Comparison of ENCODE assay signal across 10 cellular contexts in genomic region chr4:76987153-76987562, GRCh38. TPM values are rescaled to one million over a fixed set of nuclear protein-coding genes. Genes with fewer than 3 reads are reported as not detected.
DNase-seq lines count a peak whose midpoint lies in the region; ATAC-seq and TF ChIP-seq lines count a peak whose summit lies in the region.
"Had no signal": no experiment of that assay in that cellular context is flagged by ENCODE, and none has a peak within 500 bp of the region (broad histone marks: within the 10 kb centered on the region; RNA-seq: fewer than 3 reads in every experiment).

No MANE protein-coding gene starts in this region.

- DNase-seq in activated naive CD8-positive, alpha-beta T cell treated with anti-CD3 and anti-CD28 coated beads, Interleukin-2, amount 50 U/mL, for 24 hours: no peak
- DNase-seq in activated naive CD8-positive, alpha-beta T cell treated with anti-CD3 and anti-CD28 coated beads for 36 hours: no peak
- DNase-seq in body of pancreas (peak; percentile 22 to 56 (median 48)), immature natural killer cell (no peak), transverse colon (no peak), T-helper 1 cell (no peak), NAMALWA (ENCODE audit: low spot score) (no peak), posterior vena cava (ENCODE audit: low spot score) (no peak)
- DNase-seq: activated naive CD4-positive, alpha-beta T cell; T1000 had no signal

- H3K36me3 ChIP-seq in body of pancreas (replicated peaks in 1 of 2; ENCODE audit: insufficient read depth in 1 of 2, low read depth in 2 of 2) (no peaks in the 10 kb centered on the region), transverse colon (no peaks in the 10 kb centered on the region)

- no peak overlapping the region for H3K4me3 ChIP-seq in body of pancreas
- no peak overlapping the region for H3K4me3 ChIP-seq in transverse colon

- peaks cover 5% of the 10 kb centered on the region for H3K9me3 Mint-ChIP-seq in activated naive CD8-positive, alpha-beta T cell treated with anti-CD3 and anti-CD28 coated beads, Interleukin-2, amount 50 U/mL, for 24 hours
- peaks cover 9% of the 10 kb centered on the region for H3K9me3 Mint-ChIP-seq in activated naive CD8-positive, alpha-beta T cell treated with anti-CD3 and anti-CD28 coated beads for 36 hours
- H3K9me3 Mint-ChIP-seq in immature natural killer cell: no peaks in the 10 kb centered on the region

- H3K9me3 ChIP-seq in body of pancreas (no peaks in the 10 kb centered on the region), transverse colon (no peaks in the 10 kb centered on the region)

- H3K27ac Mint-ChIP-seq in activated naive CD8-positive, alpha-beta T cell treated with anti-CD3 and anti-CD28 coated beads, Interleukin-2, amount 50 U/mL, for 24 hours: peak overlapping the region; percentile 4
- no peak overlapping the region for H3K27ac Mint-ChIP-seq in activated naive CD8-positive, alpha-beta T cell treated with anti-CD3 and anti-CD28 coated beads for 36 hours
- H3K27ac Mint-ChIP-seq in immature natural killer cell: peak overlapping the region in 5 of 6 donors; percentile 8 to 83 (median 26)

- H3K4me1 ChIP-seq in body of pancreas: peaks cover 37% of the 10 kb centered on the region
- H3K4me1 ChIP-seq in transverse colon: peaks cover 27 to 69% (median 31%) of the 10 kb centered on the region in 4 donors

- H3K4me3 Mint-ChIP-seq in activated naive CD8-positive, alpha-beta T cell treated with anti-CD3 and anti-CD28 coated beads, Interleukin-2, amount 50 U/mL, for 24 hours: no peak overlapping the region
- H3K4me3 Mint-ChIP-seq in activated naive CD8-positive, alpha-beta T cell treated with anti-CD3 and anti-CD28 coated beads for 36 hours: no peak overlapping the region
- H3K4me3 Mint-ChIP-seq in immature natural killer cell: no peak overlapping the region

- H3K27me3 Mint-ChIP-seq in activated naive CD8-positive, alpha-beta T cell treated with anti-CD3 and anti-CD28 coated beads, Interleukin-2, amount 50 U/mL, for 24 hours: no peaks in the 10 kb centered on the region
- no peaks in the 10 kb centered on the region for H3K27me3 Mint-ChIP-seq in activated naive CD8-positive, alpha-beta T cell treated with anti-CD3 and anti-CD28 coated beads for 36 hours
- peaks cover 0 to 8% (median 2%) of the 10 kb centered on the region in 3 donors for H3K27me3 Mint-ChIP-seq in immature natural killer cell (ENCODE audit: low read depth in 3 of 3)

- in situ Hi-C loops in transverse colon (cut with MboI; ENCODE audit: low pct_ligation_motif_present in 1 of 4, low pct_unique_long_range_greater_than_20kb in 1 of 4, low sequenced_read_pairs in 3 of 4): no loop called here

- no peak for TF ChIP-seq POLR2A in body of pancreas (IDR thresholded peaks at IDR 0.05)
- no peak for TF ChIP-seq POLR2A in transverse colon (IDR thresholded peaks at IDR 0.05)

- ATAC-seq in activated naive CD8-positive, alpha-beta T cell treated with anti-CD3 and anti-CD28 coated beads, Interleukin-2, amount 50 U/mL, for 24 hours: no peak
- ATAC-seq in body of pancreas: peak; percentile 25

- TF ChIP-seq CTCF in body of pancreas (IDR thresholded peaks at IDR 0.05): peak in 1 of 7 experiments; percentile 2
- TF ChIP-seq CTCF in transverse colon (IDR thresholded peaks at IDR 0.05): no peak

- no peaks in the 10 kb centered on the region for H3K27me3 ChIP-seq in body of pancreas
- H3K27me3 ChIP-seq in transverse colon: no peaks in the 10 kb centered on the region

- H3K4me1 Mint-ChIP-seq in activated naive CD8-positive, alpha-beta T cell treated with anti-CD3 and anti-CD28 coated beads, Interleukin-2, amount 50 U/mL, for 24 hours: peaks cover 93% of the 10 kb centered on the region
- peaks cover 80% of the 10 kb centered on the region for H3K4me1 Mint-ChIP-seq in activated naive CD8-positive, alpha-beta T cell treated with anti-CD3 and anti-CD28 coated beads for 36 hours
- peaks cover 70 to 87% of the 10 kb centered on the region in 2 donors for H3K4me1 Mint-ChIP-seq in immature natural killer cell

- TF ChIP-seq EP300 in transverse colon (IDR thresholded peaks at IDR 0.05; ENCODE audit: low read depth): no peak

- H3K27ac ChIP-seq in body of pancreas (peak overlapping the region in 1 of 4 donors; percentile 0), transverse colon (peak overlapping the region; percentile 66 to 70 (median 69))

- intact Hi-C loops in body of pancreas (cut with DNase I): no loop called here
- intact Hi-C loops in transverse colon (cut with DNase I; ENCODE audit: low total_unique reads): no loop called here
- intact Hi-C loops in posterior vena cava (cut with DNase I): no loop called here

- 53 to 54% methylated on average over 4 of the region's 4 CpGs for WGBS in body of pancreas, 2 donors
- 75 to 78% methylated on average over 4 of the region's 4 CpGs for WGBS in transverse colon (ENCODE audit: low coverage in 1 of 2), 2 donors

- H3K36me3 Mint-ChIP-seq in activated naive CD8-positive, alpha-beta T cell treated with anti-CD3 and anti-CD28 coated beads, Interleukin-2, amount 50 U/mL, for 24 hours (ENCODE audit: low read depth): peaks cover 11% of the 10 kb centered on the region
- peaks cover 34% of the 10 kb centered on the region for H3K36me3 Mint-ChIP-seq in activated naive CD8-positive, alpha-beta T cell treated with anti-CD3 and anti-CD28 coated beads for 36 hours
- peaks cover 0 to 8% (median 0%) of the 10 kb centered on the region in 3 donors for H3K36me3 Mint-ChIP-seq in immature natural killer cell

RNA-seq across cellular contexts. Expression of gene SEPTIN11, which starts 37.6 kb away (rescaled TPM):
- total RNA-seq in activated naive CD8-positive, alpha-beta T cell treated with anti-CD3 and anti-CD28 coated beads for 36 hours: 10 to 100 TPM; 66.4 to 74.1 TPM
- total RNA-seq in body of pancreas: 10 to 100 TPM; 41.9 to 48.3 TPM
- 10 to 100 TPM; 40.4 to 59.6 (median 57.5) TPM for polyA plus RNA-seq in immature natural killer cell
- 100 to 1,000 TPM in 1 of 4 donors, 10 to 100 TPM in 3; 48.6 to 127 (median 78.8) TPM for total RNA-seq in transverse colon
- 100 to 1,000 TPM; 140 to 154 TPM for total RNA-seq in posterior vena cava

Comparison
In these comparisons a context has a peak if more than half of its experiments do, and no peak if none do; other contexts are left out.
1. DNase-seq: peak in body of pancreas (4 of 4); none in activated naive CD8-positive, alpha-beta T cell treated with anti-CD3 and anti-CD28 coated beads, Interleukin-2, amount 50 U/mL, for 24 hours (single experiment), activated naive CD8-positive, alpha-beta T cell treated with anti-CD3 and anti-CD28 coated beads for 36 hours (single experiment), immature natural killer cell (0 of 3), transverse colon (single experiment), T-helper 1 cell (0 of 5), NAMALWA (single experiment) and posterior vena cava (single experiment).